In genomic region chr9:120628925-120629497, GRCh38 we compare ENCODE assay signal across 8 cellular contexts. TPM values are rescaled to one million over a fixed set of nuclear protein-coding genes. Genes with fewer than 3 reads are reported as not detected.
DNase-seq lines count a peak whose midpoint lies in the region; ATAC-seq, FAIRE-seq and TF ChIP-seq lines count a peak whose summit lies in the region.
"Not testable (repeated sequence)": the region's sequence is repeated elsewhere in the genome, so short reads cannot be mapped to it uniquely, and the experiment has no call there.

No MANE protein-coding gene starts in this region.

- peaks cover 14% of the 10 kb centered on the region for H3K36me3 Mint-ChIP-seq in astrocyte (ENCODE audit: low read depth, unreplicated experiment)

- H3K4me2 ChIP-seq in astrocyte (ENCODE audit: low read length); osteoblast (ENCODE audit: insufficient read depth, low read length): not testable (repeated sequence)

- H2AFZ ChIP-seq in astrocyte (ENCODE audit: low read depth, low read length); osteoblast (ENCODE audit: low read length): not testable (repeated sequence)

- not testable (repeated sequence) for H3K4me1 Mint-ChIP-seq in astrocyte (ENCODE audit: low read depth, unreplicated experiment)

- H3K4me1 ChIP-seq in astrocyte (ENCODE audit: insufficient read depth, low read length); foreskin keratinocyte; osteoblast (ENCODE audit: insufficient read depth, low read length): not testable (repeated sequence)

- H3K27ac Mint-ChIP-seq in astrocyte (ENCODE audit: unreplicated experiment), result peak overlapping the region; percentile 87

- not testable (repeated sequence) for H3K4me3 Mint-ChIP-seq in astrocyte (ENCODE audit: unreplicated experiment)

- TF ChIP-seq CTCF in astrocyte (IDR thresholded peaks at IDR 0.05; ENCODE audit: insufficient read depth, low read depth, low read length); foreskin keratinocyte (conservative IDR thresholded peaks at IDR 0.05); osteoblast (IDR thresholded peaks at IDR 0.05; ENCODE audit: extremely low read depth, low read depth, low read length): not testable (repeated sequence)

- not testable (repeated sequence) for H3K36me3 ChIP-seq in astrocyte (ENCODE audit: insufficient read depth, low read length); osteoblast (ENCODE audit: insufficient read depth, low read length)

- not testable (repeated sequence) for H3K27me3 ChIP-seq in astrocyte (ENCODE audit: insufficient read depth, low read length); foreskin keratinocyte; osteoblast (ENCODE audit: insufficient read depth, low read length)

- H3K4me3 ChIP-seq in astrocyte (ENCODE audit: insufficient read depth, low read depth, low read length); osteoblast (ENCODE audit: insufficient read depth, low read length): not testable (repeated sequence)

- H3K9ac ChIP-seq in astrocyte (ENCODE audit: low read length), result not testable (repeated sequence)

- DNase-seq in DMS53 (lab: John Stamatoyannopoulos, UW) (peak; percentile 26), HS-5 (ENCODE audit: low read depth) (peak; percentile 22), RCC 7860 (ENCODE audit: low spot score) (peak; percentile 43), astrocyte (ENCODE audit: low read depth) (peak; percentile 49), dermis blood vessel endothelial cell (peak; percentile 30), foreskin keratinocyte (peak in 1 of 2 donors; percentile 73), osteoblast (ENCODE audit: insufficient read length, low spot score, missing footprints) (peak; percentile 52), urothelium cell line (ENCODE audit: low spot score) (peak; percentile 9)

- not testable (repeated sequence) for H3K9me3 ChIP-seq in astrocyte (ENCODE audit: insufficient read depth, low read depth, low read length); osteoblast (ENCODE audit: low read depth, low read length)

- not testable (repeated sequence) for FAIRE-seq in RCC 7860 (lab: Jason Lieb, UNC); astrocyte (lab: Jason Lieb, UNC); urothelium cell line (lab: Jason Lieb, UNC)

- H3K9me3 Mint-ChIP-seq in astrocyte (ENCODE audit: unreplicated experiment), result not testable (repeated sequence)

- H3K27ac ChIP-seq in astrocyte (ENCODE audit: low read depth, low read length); foreskin keratinocyte; osteoblast (ENCODE audit: low read depth, low read length): not testable (repeated sequence)

- ATAC-seq in foreskin keratinocyte, result peak; percentile 96

- H3K79me2 ChIP-seq in astrocyte (ENCODE audit: insufficient read depth, low read length); osteoblast (ENCODE audit: insufficient read depth, low read length): not testable (repeated sequence)

- not testable (repeated sequence) for H3K27me3 Mint-ChIP-seq in astrocyte (ENCODE audit: low read depth, unreplicated experiment)

- H4K20me1 ChIP-seq in astrocyte (ENCODE audit: insufficient read depth, low read length); osteoblast (ENCODE audit: insufficient read depth, low read length): not testable (repeated sequence)

RNA-seq across cellular contexts. Expression of gene CDK5RAP2, which starts 49.0 kb away (rescaled TPM):
- total RNA-seq in astrocyte (26.6 and 36.3 TPM in 2 replicates), dermis blood vessel endothelial cell (18.7 and 50.4 TPM in 2 replicates), foreskin keratinocyte (44.5 and 46.0 TPM in 2 replicates), osteoblast (52.2 and 59.7 TPM in 2 replicates)
- polyA plus RNA-seq in foreskin keratinocyte, result 31.8 and 32.3 TPM in 2 replicates
